In the genomic region with DNA sequence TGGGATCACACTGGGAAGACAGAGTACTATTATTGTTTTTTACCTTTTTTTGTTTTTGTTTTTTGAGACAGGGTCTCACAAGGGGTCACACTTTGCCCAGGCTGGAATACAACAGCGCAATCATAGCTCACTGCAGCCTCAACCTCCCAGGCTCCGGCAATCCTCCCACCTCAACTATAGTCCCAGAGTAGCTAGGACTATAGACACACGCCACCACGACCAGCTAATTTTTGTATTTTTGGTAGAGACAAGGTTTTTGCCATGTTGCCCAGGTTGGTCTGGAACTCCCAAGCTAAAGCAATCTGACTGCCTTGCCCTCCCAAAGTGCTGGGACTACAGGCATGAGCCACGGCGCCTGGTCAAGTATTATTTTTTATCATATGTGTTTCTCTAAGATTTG, we compare ENCODE assay signal across 12 cellular contexts.
DNase-seq lines count a peak whose midpoint lies in the region; ATAC-seq and TF ChIP-seq lines count a peak whose summit lies in the region.
"Had no signal": no experiment of that assay in that cellular context is flagged by ENCODE, and none has a peak within 500 bp of the region (broad histone marks: within the 10 kb centered on the region; RNA-seq: fewer than 3 reads in every experiment).

No MANE protein-coding gene starts in this region.

- WGBS in IMR-90 (ENCODE audit: extremely low coverage in 2 of 2, insufficient read length in 1 of 2), 2 experiments = no CpG with 5 or more reads among the region's 6 CpGs
- WGBS in sigmoid colon, 2 donors = 97% methylated on average over 6 of the region's 6 CpGs

- H3K36me3 ChIP-seq in IMR-90 (ENCODE audit: control insufficient read depth, insufficient read depth, low read length) = peaks cover 17% of the 10 kb centered on the region
- H3K36me3 ChIP-seq in sigmoid colon = peaks cover 0 to 33% (median 17%) of the 10 kb centered on the region in 4 donors

- H4K20me1 ChIP-seq in IMR-90 (ENCODE audit: insufficient read depth, low read length) = peaks cover 4% of the 10 kb centered on the region; the same call in 1 of the 2 replicates

- H3K27ac ChIP-seq in AG04450 (ENCODE audit: low read depth, low read length) (peak overlapping the region; percentile 87), IMR-90 (ENCODE audit: insufficient read depth, low read length) (peak overlapping the region; percentile 90), sigmoid colon (peak overlapping the region; percentile 75 to 84 (median 80))

- H3K36me3 Mint-ChIP-seq in dendritic cell treated with granulocyte-macrophage colony-stimulating factor and Interleukin-4, amounts not matched to agents 40 ng/mL and 50 ng/mL, for 4 days (ENCODE audit: low read depth) = peaks cover 98% of the 10 kb centered on the region

- in situ Hi-C loops in IMR-90 (cut with MboI; ENCODE audit: low sequenced_read_pairs) = loop anchor here (5.0 kb wide), 2 partner anchors 107 to 347 kb away; no protein-coding TSS in a partner anchor

- no peak for ATAC-seq in IMR-90 (ENCODE audit: low read depth)
- ATAC-seq in HG03460 (IDR thresholded peaks at IDR 0.05; ENCODE audit: unreplicated experiment) = no peak
- no peak for ATAC-seq in GM19324 (IDR thresholded peaks at IDR 0.05; ENCODE audit: low FRiP score, unreplicated experiment)
- ATAC-seq: activated CD4-positive, CD25-positive, alpha-beta regulatory T cell treated with anti-CD3 and anti-CD28 coated beads, Interleukin-2, amount 50 U/mL, for 24 hours had no signal

- peak overlapping the region; percentile 71 for H4K91ac ChIP-seq in IMR-90 (ENCODE audit: insufficient read depth, low read depth, low read length)

- BruUV-seq in IMR-90 (replicated peaks; lab: Mats Ljungman, UMichigan) = no TSS peak

- no peak overlapping the region for H3K4me3 Mint-ChIP-seq in dendritic cell treated with granulocyte-macrophage colony-stimulating factor and Interleukin-4, amounts not matched to agents 40 ng/mL and 50 ng/mL, for 4 days
- H3K4me3 Mint-ChIP-seq: naive B cell had no signal

- H3K4me1 ChIP-seq in IMR-90 (ENCODE audit: control insufficient read depth, insufficient read depth, low read length) (peaks cover 26% of the 10 kb centered on the region), sigmoid colon (peaks cover 0 to 54% (median 41%) of the 10 kb centered on the region in 4 donors)

- H2AFZ ChIP-seq in IMR-90 (replicated peaks; ENCODE audit: low read length, poor library complexity) = no peak overlapping the region

- peak overlapping the region; percentile 85; the same call in 1 of the 2 replicates for H4K5ac ChIP-seq in IMR-90 (ENCODE audit: low read depth, low read length)

- H3K18ac ChIP-seq in IMR-90 (ENCODE audit: low read depth, low read length) = peak overlapping the region; percentile 80; the same call in 1 of the 2 replicates

- H3K4me3 ChIP-seq in AG04450 (ENCODE audit: low read depth, low read length) = no peak overlapping the region
- H3K4me3 ChIP-seq in IMR-90 (ENCODE audit: insufficient read depth, low read depth, low read length) = no peak overlapping the region
- H3K4me3 ChIP-seq in sigmoid colon = no peak overlapping the region

- DNase-seq in AG04450 (ENCODE audit: low read depth, low spot score) = no peak
- no peak for DNase-seq in IMR-90
- peak; percentile 11 for DNase-seq in sigmoid colon
- DNase-seq in amygdala (lab: John Stamatoyannopoulos, UW) = no peak
- no peak for DNase-seq in GDM1 (lab: John Stamatoyannopoulos, UW)
- DNase-seq: naive B cell; NCI-H2227 treated with DMSO at 0.1 percent for 48 hours; stimulated activated CD4-positive, alpha-beta T cell treated with anti-CD3 and anti-CD28 coated beads, Interleukin-2, amount 100 ng/mL, for 24 hours had no signal

- peak overlapping the region; percentile 81; the same call in 1 of the 2 replicates for H2BK20ac ChIP-seq in IMR-90 (ENCODE audit: low read depth, low read length)

- peaks cover 20 to 59% of the 10 kb centered on the region in 2 experiments; a peak in 3 of 4 replicates for H3K79me1 ChIP-seq in IMR-90 (ENCODE audit: low read depth in 1 of 2, low read length in 2 of 2)

- dilution Hi-C loops in IMR-90 (cut with HindIII; ENCODE audit: low sequenced_read_pairs, unreplicated experiment) = no loop called here

- peak overlapping the region; percentile 77; the same call in 1 of the 2 replicates for H3K14ac ChIP-seq in IMR-90 (replicated peaks; ENCODE audit: low read depth, low read length)

- peak overlapping the region; percentile 84; the same call in 1 of the 3 replicates for H2BK15ac ChIP-seq in IMR-90 (ENCODE audit: low read depth, low read length)

- H3K56ac ChIP-seq in IMR-90 (ENCODE audit: extremely low read depth, insufficient read depth, low read length) = 0 out of 2 replicates have a peak overlapping the region, but pooled peaks have one; percentile 90

- H3K4me2 ChIP-seq in IMR-90 (ENCODE audit: low read depth, low read length) = no peak overlapping the region

- no peak for TF ChIP-seq CTCF in AG04450 (IDR thresholded peaks at IDR 0.05; ENCODE audit: low read depth, low read length)
- TF ChIP-seq CTCF in IMR-90 (conservative IDR thresholded peaks at IDR 0.05; ENCODE audit: low read depth, low read length) = no peak
- no peak for TF ChIP-seq CTCF in sigmoid colon (IDR thresholded peaks at IDR 0.05)

- intact Hi-C loops in IMR-90 (cut with micrococcal nuclease) = loop anchor here (2.0 kb wide), 1 partner anchor 85 kb away; no protein-coding TSS in a partner anchor
- intact Hi-C loops in dendritic cell treated with granulocyte-macrophage colony-stimulating factor and Interleukin-4, amounts not matched to agents 40 ng/mL and 50 ng/mL, for 4 days (cut with micrococcal nuclease) = no loop called here
- intact Hi-C loops in sigmoid colon (cut with DNase I) = loop anchor here (10.0 kb wide), 2 partner anchors 229 to 521 kb away; a partner anchor contains a TSS

- no peak for TF ChIP-seq EP300 in sigmoid colon (IDR thresholded peaks at IDR 0.05)

- H2BK120ac ChIP-seq in IMR-90 (ENCODE audit: low read depth, low read length) = peak overlapping the region; percentile 81

- H3K4me1 Mint-ChIP-seq in dendritic cell treated with granulocyte-macrophage colony-stimulating factor and Interleukin-4, amounts not matched to agents 40 ng/mL and 50 ng/mL, for 4 days (ENCODE audit: low read depth) = peaks cover 28% of the 10 kb centered on the region

- no peaks in the 10 kb centered on the region for H3K27me3 ChIP-seq in AG04450 (ENCODE audit: control insufficient read depth, insufficient read depth, low read length)
- H3K27me3 ChIP-seq in IMR-90 (ENCODE audit: control insufficient read depth, insufficient read depth, low read length) = no peaks in the 10 kb centered on the region
- H3K27me3 ChIP-seq in sigmoid colon = no peaks in the 10 kb centered on the region

- H3K9me1 ChIP-seq in IMR-90 (ENCODE audit: insufficient read depth, low read length) = peaks cover 20% of the 10 kb centered on the region

- H3K9me3 ChIP-seq in AG04450 (ENCODE audit: control insufficient read depth, insufficient read depth, low read length) (peaks cover 2% of the 10 kb centered on the region; the same call in 1 of the 2 replicates), IMR-90 (ENCODE audit: control insufficient read depth, insufficient read depth, low read length) (no peaks in the 10 kb centered on the region), sigmoid colon (no peaks in the 10 kb centered on the region)

- peak overlapping the region; percentile 80 for H3K4ac ChIP-seq in IMR-90 (ENCODE audit: low read depth, low read length)

- peak overlapping the region; percentile 98 for H2BK5ac ChIP-seq in IMR-90 (ENCODE audit: low read depth, low read length, poor library complexity, severe bottlenecking)

- H2AK5ac ChIP-seq in IMR-90 (ENCODE audit: low read depth, low read length) = peak overlapping the region; percentile 72

- H3K9ac ChIP-seq in IMR-90 (ENCODE audit: low read depth, low read length) = no peak overlapping the region; the same call in 1 of the 2 replicates

- TF ChIP-seq RAD21 in IMR-90 (IDR thresholded peaks at IDR 0.05; ENCODE audit: low read length) = no peak

- no peaks in the 10 kb centered on the region for H3K27me3 Mint-ChIP-seq in dendritic cell treated with granulocyte-macrophage colony-stimulating factor and Interleukin-4, amounts not matched to agents 40 ng/mL and 50 ng/mL, for 4 days
- H3K27me3 Mint-ChIP-seq: naive B cell had no signal

- H4K8ac ChIP-seq in IMR-90 (ENCODE audit: low read depth in 2 of 2, low read length in 2 of 2) = peak overlapping the region; percentile 6 to 73; a peak in 3 of 4 replicates

- CTCF ChIA-PET in AG04450 (lab: Charles Lee) = interaction anchor here (1.0 to 10.9 kb wide), 5 partner anchors 12 to 348 kb away, joined by 3 to 561 read pairs (median 26); no protein-coding TSS in a partner anchor
- CTCF ChIA-PET in IMR-90 (lab: Yijun Ruan, JAX) = interaction anchor here (1.4 to 6.6 kb wide), 2 partner anchors 19 to 107 kb away, joined by 3 to 101 read pairs; no protein-coding TSS in a partner anchor

- H3K23ac ChIP-seq in IMR-90 (ENCODE audit: low read depth, low read length) = peak overlapping the region; percentile 76

- POLR2A ChIA-PET in AG04450 (lab: Yijun Ruan, JAX) (interaction anchor here (2.1 kb wide), 1 partner anchor 34 kb away, joined by 8 read pairs; no protein-coding TSS in a partner anchor), IMR-90 (lab: Charles Lee; ENCODE audit: unreplicated experiment) (no interaction called here)

- no peak for TF ChIP-seq POLR2A in IMR-90 (IDR thresholded peaks at IDR 0.05; ENCODE audit: low read depth, low read length)
- no peak for TF ChIP-seq POLR2A in sigmoid colon (IDR thresholded peaks at IDR 0.05)

- no peaks in the 10 kb centered on the region for H3K9me3 Mint-ChIP-seq in dendritic cell treated with granulocyte-macrophage colony-stimulating factor and Interleukin-4, amounts not matched to agents 40 ng/mL and 50 ng/mL, for 4 days
- H3K9me3 Mint-ChIP-seq: naive B cell had no signal

- H3K27ac Mint-ChIP-seq in dendritic cell treated with granulocyte-macrophage colony-stimulating factor and Interleukin-4, amounts not matched to agents 40 ng/mL and 50 ng/mL, for 4 days = peak overlapping the region; percentile 83

- H2AK9ac ChIP-seq in IMR-90 (replicated peaks; ENCODE audit: low read depth, low read length, poor library complexity) = no peak overlapping the region

TF ChIP-seq in IMR-90, 13 proteins besides CTCF, POLR2A, EP300 and RAD21:
- no peak for TF ChIP-seq CHD1 (IDR thresholded peaks at IDR 0.05; ENCODE audit: low read depth, low read length)
- TF ChIP-seq CEBPB (IDR thresholded peaks at IDR 0.05; ENCODE audit: low read depth, low read length) = no peak
- TF ChIP-seq RFX5 (IDR thresholded peaks at IDR 0.05; ENCODE audit: low read depth, low read length) = no peak
- TF ChIP-seq SMC3 (IDR thresholded peaks at IDR 0.05; ENCODE audit: low read depth, low read length) = no peak
- TF ChIP-seq, protein P1, sequence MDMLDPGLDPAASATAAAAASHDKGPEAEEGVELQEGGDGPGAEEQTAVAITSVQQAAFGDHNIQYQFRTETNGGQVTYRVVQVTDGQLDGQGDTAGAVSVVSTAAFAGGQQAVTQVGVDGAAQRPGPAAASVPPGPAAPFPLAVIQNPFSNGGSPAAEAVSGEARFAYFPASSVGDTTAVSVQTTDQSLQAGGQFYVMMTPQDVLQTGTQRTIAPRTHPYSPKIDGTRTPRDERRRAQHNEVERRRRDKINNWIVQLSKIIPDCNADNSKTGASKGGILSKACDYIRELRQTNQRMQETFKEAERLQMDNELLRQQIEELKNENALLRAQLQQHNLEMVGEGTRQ (IDR thresholded peaks at IDR 0.05; ENCODE audit: low read depth, low read length) = no peak
